In genomic region chr2:74188018-74188601, GRCh38 we compare ENCODE assay signal across 9 cellular contexts. TPM values are rescaled to one million over a fixed set of nuclear protein-coding genes. Genes with fewer than 3 reads are reported as not detected.
DNase-seq lines count a peak whose midpoint lies in the region; ATAC-seq, FAIRE-seq and TF ChIP-seq lines count a peak whose summit lies in the region.
"Had no signal": no experiment of that assay in that cellular context is flagged by ENCODE, and none has a peak within 500 bp of the region (broad histone marks: within the 10 kb centered on the region; RNA-seq: fewer than 3 reads in every experiment).

No MANE protein-coding gene starts in this region.

- FAIRE-seq in small intestine (lab: Jason Lieb, UNC), result no peak

- TF ChIP-seq CTCF in left ventricle myocardium inferior (IDR thresholded peaks at IDR 0.05; ENCODE audit: borderline replicate concordance), result no peak
- no peak for TF ChIP-seq CTCF in RWPE1 (conservative IDR thresholded peaks at IDR 0.05; ENCODE audit: low read depth)
- no peak for TF ChIP-seq CTCF in gastroesophageal sphincter (IDR thresholded peaks at IDR 0.05)

- WGBS in gastroesophageal sphincter (ENCODE audit: low coverage in 1 of 2), 2 donors, result 80% methylated on average over 1 of the region's 6 CpGs; no CpG with 5 or more reads in 1 of the 2 donors
- WGBS in small intestine, 3 donors, result 87 to 94% (median 90%) methylated on average over 6 of the region's 6 CpGs

- intact Hi-C loops in Right ventricle myocardium inferior (cut with DNase I) (no loop called here), left ventricle myocardium inferior (cut with micrococcal nuclease) (no loop called here)

- no peak for TF ChIP-seq POLR2A in gastroesophageal sphincter (IDR thresholded peaks at IDR 0.05)

- no peak for TF ChIP-seq EP300 in gastroesophageal sphincter (IDR thresholded peaks at IDR 0.05)

- H3K27me3 ChIP-seq in left ventricle myocardium inferior (ENCODE audit: low read depth), result no peaks in the 10 kb centered on the region
- H3K27me3 ChIP-seq in gastroesophageal sphincter, result no peaks in the 10 kb centered on the region
- H3K27me3 ChIP-seq in small intestine (ENCODE audit: control insufficient read depth in 2 of 2, insufficient read depth in 2 of 2, low read length in 2 of 2), result no peaks in the 10 kb centered on the region
- H3K27me3 ChIP-seq: stomach had no signal

- H3K27ac ChIP-seq in left ventricle myocardium inferior (replicated peaks) (no peak overlapping the region), RWPE1 (peak overlapping the region; percentile 75), gastroesophageal sphincter (peak overlapping the region in 2 of 4 donors; percentile 17 to 46), small intestine (ENCODE audit: low read depth in 1 of 2, low read length in 1 of 2) (no peak overlapping the region)
- H3K27ac ChIP-seq: stomach had no signal

- H3K4me3 ChIP-seq in left ventricle myocardium inferior (no peak overlapping the region), gastroesophageal sphincter (no peak overlapping the region), small intestine (ENCODE audit: low read depth in 1 of 2, low read length in 2 of 2) (no peak overlapping the region)
- H3K4me3 ChIP-seq: stomach had no signal

- DNase-seq in Right ventricle myocardium inferior (ENCODE audit: missing footprints) (no peak), left ventricle myocardium inferior (no peak), RWPE1 (ENCODE audit: low spot score) (peak; percentile 83), ureter (ENCODE audit: low spot score) (peak; percentile 55), NCI-H82 (lab: John Stamatoyannopoulos, UW) (no peak), NCI-H1930 (lab: John Stamatoyannopoulos, UW) (no peak), small intestine (no peak)
- DNase-seq: stomach had no signal

- ATAC-seq in Right ventricle myocardium inferior (peak; percentile 45), gastroesophageal sphincter (peak; percentile 41)

- POLR2A ChIA-PET in RWPE1 (lab: Yijun Ruan, JAX; ENCODE audit: low non-redundant PET), result interaction anchor here (0.6 to 1.0 kb wide), 4 partner anchors 9 to 84 kb away, joined by 3 to 10 read pairs (median 4); partner anchors contain the start of genes MOB1A and MTHFD2

- CTCF ChIA-PET in RWPE1 (lab: Yijun Ruan, JAX), result interaction anchor here (0.5 to 1.0 kb wide), 4 partner anchors 9 to 34 kb away, joined by 3 to 5 read pairs (median 3); partner anchors contain the start of gene MOB1A

- H3K9me3 ChIP-seq in left ventricle myocardium inferior (replicated peaks) (no peaks in the 10 kb centered on the region), gastroesophageal sphincter (no peaks in the 10 kb centered on the region), small intestine (ENCODE audit: control insufficient read depth, low read depth) (no peaks in the 10 kb centered on the region)
- H3K9me3 ChIP-seq: stomach had no signal

- H3K36me3 ChIP-seq in left ventricle myocardium inferior (no peaks in the 10 kb centered on the region), gastroesophageal sphincter (no peaks in the 10 kb centered on the region), small intestine (ENCODE audit: control insufficient read depth in 2 of 2, insufficient read depth in 2 of 2, low read length in 2 of 2) (no peaks in the 10 kb centered on the region)
- H3K36me3 ChIP-seq: stomach had no signal

- H3K4me1 ChIP-seq in left ventricle myocardium inferior (peaks cover 4% of the 10 kb centered on the region), gastroesophageal sphincter (no peaks in the 10 kb centered on the region), small intestine (ENCODE audit: control insufficient read depth in 2 of 2, insufficient read depth in 1 of 2, low read depth in 1 of 2, low read length in 1 of 2) (no peaks in the 10 kb centered on the region)
- H3K4me1 ChIP-seq: stomach had no signal

RNA-seq across cellular contexts. Expression of gene MOB1A, which starts 9.4 kb away (rescaled TPM):
- total RNA-seq in Right ventricle myocardium inferior (59.3 TPM), left ventricle myocardium inferior (54.9 TPM), gastroesophageal sphincter (100 to 1,000 TPM; 115 to 185 (median 133) TPM), ureter (96.9 TPM)
- polyA plus RNA-seq in small intestine, result 10 to 100 TPM; 41.3 to 50.1 (median 43.9) TPM

RNA-seq across cellular contexts. Expression of gene MTHFD2, which starts 10.3 kb away (rescaled TPM):
- total RNA-seq in Right ventricle myocardium inferior (24.2 TPM), left ventricle myocardium inferior (17.8 TPM), gastroesophageal sphincter (100 to 1,000 TPM in 1 of 4 donors, 10 to 100 TPM in 3; 20.9 to 110 (median 34.5) TPM), ureter (92.5 TPM)
- polyA plus RNA-seq in small intestine, result 100 to 1,000 TPM in 1 of 3 donors, 10 to 100 TPM in 1, 1 to 10 TPM in 1; 8.1 to 114 (median 12.4) TPM

RNA-seq across cellular contexts. Expression of gene BOLA3, which starts 40.4 kb away (rescaled TPM):
- 88.4 TPM for total RNA-seq in Right ventricle myocardium inferior
- total RNA-seq in left ventricle myocardium inferior, result 81.2 TPM
- 10 to 100 TPM; 15.5 to 43.1 (median 30.5) TPM for total RNA-seq in gastroesophageal sphincter
- 40.6 TPM for total RNA-seq in ureter
- polyA plus RNA-seq in small intestine, result 10 to 100 TPM; 57.3 to 75.8 (median 62.8) TPM

Comparison
In these comparisons a context has a peak if more than half of its experiments do, and no peak if none do; other contexts are left out.
1. DNase-seq: peak in RWPE1 (single experiment) and ureter (single experiment); none in Right ventricle myocardium inferior (single experiment), left ventricle myocardium inferior (single experiment), NCI-H82 (single experiment), NCI-H1930 (0 of 2) and small intestine (single experiment).